1 cellular context compared by ENCODE assay signal in the genomic region with DNA sequence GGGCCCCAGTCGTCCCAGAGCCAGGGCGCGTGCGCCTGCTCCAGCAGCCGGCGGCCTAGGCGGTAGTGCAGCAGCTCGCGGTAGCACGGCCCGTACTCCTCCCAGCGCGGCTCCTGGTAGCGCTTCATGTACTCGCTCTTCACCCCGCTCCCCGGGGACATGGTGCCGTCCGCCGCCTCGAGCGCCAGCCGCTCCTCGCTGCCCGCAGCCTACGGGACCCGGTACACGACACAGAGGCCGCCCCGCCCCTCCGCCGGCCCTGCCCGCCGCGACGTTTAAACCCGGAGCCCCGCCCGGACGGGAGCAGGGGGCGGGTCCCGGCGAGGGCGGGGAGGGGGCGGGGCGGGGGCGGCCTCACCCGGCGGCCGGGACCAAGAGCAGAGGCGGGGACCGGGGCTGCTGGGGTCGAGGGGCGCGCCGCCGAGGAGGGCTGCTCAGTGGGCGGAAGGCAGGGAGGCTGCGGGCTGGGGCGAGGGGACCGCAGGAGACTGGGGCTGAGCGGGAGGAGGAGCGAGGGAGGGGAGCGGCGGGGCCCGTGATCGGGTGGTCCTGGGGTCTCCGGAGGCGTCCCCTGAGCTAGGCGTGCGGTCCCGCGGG.
A peak's percentile ranks its signal among the peaks of the same experiment; 100 is the strongest.
TF ChIP-seq lines count a peak whose summit lies in the region.

No MANE protein-coding gene starts in this region.

TF ChIP-seq in HEK293, 187 proteins besides CTCF, POLR2A, EP300 and RAD21 (continued from another document and continues in another):
- TF ChIP-seq KLF7 (tag by site-specific recombination; IDR thresholded peaks at IDR 0.05; ENCODE audit: borderline replicate concordance): peak; percentile 41; the same call in 1 of the 2 replicates
- TF ChIP-seq, protein P1, sequence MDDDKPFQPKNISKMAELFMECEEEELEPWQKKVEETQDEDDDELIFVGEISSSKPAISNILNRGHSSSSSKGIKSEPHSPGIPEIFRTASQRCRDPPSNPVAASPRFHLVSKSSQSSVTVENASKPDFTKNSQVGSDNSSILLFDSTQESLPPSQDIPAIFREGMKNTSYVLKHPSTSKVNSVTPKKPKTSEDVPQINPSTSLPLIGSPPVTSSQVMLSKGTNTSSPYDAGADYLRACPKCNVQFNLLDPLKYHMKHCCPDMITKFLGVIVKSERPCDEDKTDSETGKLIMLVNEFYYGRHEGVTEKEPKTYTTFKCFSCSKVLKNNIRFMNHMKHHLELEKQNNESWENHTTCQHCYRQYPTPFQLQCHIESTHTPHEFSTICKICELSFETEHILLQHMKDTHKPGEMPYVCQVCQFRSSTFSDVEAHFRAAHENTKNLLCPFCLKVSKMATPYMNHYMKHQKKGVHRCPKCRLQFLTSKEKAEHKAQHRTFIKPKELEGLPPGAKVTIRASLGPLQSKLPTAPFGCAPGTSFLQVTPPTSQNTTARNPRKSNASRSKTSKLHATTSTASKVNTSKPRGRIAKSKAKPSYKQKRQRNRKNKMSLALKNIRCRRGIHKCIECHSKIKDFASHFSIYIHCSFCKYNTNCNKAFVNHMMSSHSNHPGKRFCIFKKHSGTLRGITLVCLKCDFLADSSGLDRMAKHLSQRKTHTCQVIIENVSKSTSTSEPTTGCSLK (tag by site-specific recombination; IDR thresholded peaks at IDR 0.05): no peak
- no peak for TF ChIP-seq ZNF37A (tag by site-specific recombination; IDR thresholded peaks at IDR 0.05)
- no peak; the same call in none of the 2 replicates for TF ChIP-seq ZNF660 (tag by site-specific recombination; IDR thresholded peaks at IDR 0.05)
- no peak for TF ChIP-seq ZNF548 (tag by site-specific recombination; IDR thresholded peaks at IDR 0.05)
- TF ChIP-seq ZNF10 (tag by site-specific recombination; IDR thresholded peaks at IDR 0.05): no peak
- no peak for TF ChIP-seq ZNF202 (tag by site-specific recombination; IDR thresholded peaks at IDR 0.05; ENCODE audit: borderline replicate concordance)
- TF ChIP-seq FEZF1 (tag by site-specific recombination; IDR thresholded peaks at IDR 0.05): no peak
- no peak for TF ChIP-seq ZNF138 (tag by site-specific recombination; IDR thresholded peaks at IDR 0.05; ENCODE audit: borderline replicate concordance)
- no peak for TF ChIP-seq ZNF211 (tag by site-specific recombination; IDR thresholded peaks at IDR 0.05; ENCODE audit: low read depth)
- TF ChIP-seq ZNF629 (tag by site-specific recombination; IDR thresholded peaks at IDR 0.05): peak; percentile 29; the same call in 1 of the 2 replicates
- TF ChIP-seq ZNF133 (tag by site-specific recombination; IDR thresholded peaks at IDR 0.05): no peak; the same call in 1 of the 2 replicates
- no peak for TF ChIP-seq ZNF530 (tag by site-specific recombination; IDR thresholded peaks at IDR 0.05; ENCODE audit: low read depth)
- peak; percentile 89 for TF ChIP-seq ZNF501 (tag by site-specific recombination; IDR thresholded peaks at IDR 0.05)
- TF ChIP-seq ZNF404 (tag by site-specific recombination; IDR thresholded peaks at IDR 0.05): no peak
- TF ChIP-seq ZNF624 (tag by site-specific recombination; IDR thresholded peaks at IDR 0.05): no peak
- TF ChIP-seq SCRT1 (tag by site-specific recombination; IDR thresholded peaks at IDR 0.05; ENCODE audit: borderline replicate concordance): no peak
- TF ChIP-seq ZNF843 (tag by site-specific recombination; IDR thresholded peaks at IDR 0.05): peak; percentile 51; the same call in 1 of the 2 replicates
- peak; percentile 91 for TF ChIP-seq ZEB2 (tag by site-specific recombination; IDR thresholded peaks at IDR 0.05)
- no peak for TF ChIP-seq ZNF664 (tag by site-specific recombination; IDR thresholded peaks at IDR 0.05)
- 0 out of 2 replicates have a peak, but pooled peaks have one; percentile 39 for TF ChIP-seq ZNF596 (tag by site-specific recombination; IDR thresholded peaks at IDR 0.05)
- TF ChIP-seq ZNF398 (tag by site-specific recombination; IDR thresholded peaks at IDR 0.05): no peak; the same call in 1 of the 2 replicates
- no peak for TF ChIP-seq ZNF16 (tag by site-specific recombination; IDR thresholded peaks at IDR 0.05; ENCODE audit: low read depth)
- TF ChIP-seq, protein P2, sequence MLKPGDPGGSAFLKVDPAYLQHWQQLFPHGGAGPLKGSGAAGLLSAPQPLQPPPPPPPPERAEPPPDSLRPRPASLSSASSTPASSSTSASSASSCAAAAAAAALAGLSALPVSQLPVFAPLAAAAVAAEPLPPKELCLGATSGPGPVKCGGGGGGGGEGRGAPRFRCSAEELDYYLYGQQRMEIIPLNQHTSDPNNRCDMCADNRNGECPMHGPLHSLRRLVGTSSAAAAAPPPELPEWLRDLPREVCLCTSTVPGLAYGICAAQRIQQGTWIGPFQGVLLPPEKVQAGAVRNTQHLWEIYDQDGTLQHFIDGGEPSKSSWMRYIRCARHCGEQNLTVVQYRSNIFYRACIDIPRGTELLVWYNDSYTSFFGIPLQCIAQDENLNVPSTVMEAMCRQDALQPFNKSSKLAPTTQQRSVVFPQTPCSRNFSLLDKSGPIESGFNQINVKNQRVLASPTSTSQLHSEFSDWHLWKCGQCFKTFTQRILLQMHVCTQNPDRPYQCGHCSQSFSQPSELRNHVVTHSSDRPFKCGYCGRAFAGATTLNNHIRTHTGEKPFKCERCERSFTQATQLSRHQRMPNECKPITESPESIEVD (tag by site-specific recombination; IDR thresholded peaks at IDR 0.05): no peak
- no peak for TF ChIP-seq ZNF175 (tag by site-specific recombination; IDR thresholded peaks at IDR 0.05)
- TF ChIP-seq SP2 (tag by site-specific recombination; IDR thresholded peaks at IDR 0.05): peak; percentile 71
- TF ChIP-seq ZBTB44 (tag by site-specific recombination; IDR thresholded peaks at IDR 0.05): peak; percentile 10; the same call in 1 of the 2 replicates
- peak; percentile 27; the same call in 1 of the 2 replicates for TF ChIP-seq ZSCAN4 (tag by site-specific recombination; IDR thresholded peaks at IDR 0.05)
- TF ChIP-seq ZNF513 (tag by site-specific recombination; IDR thresholded peaks at IDR 0.05): no peak
- no peak for TF ChIP-seq ZNF266 (tag by site-specific recombination; IDR thresholded peaks at IDR 0.05; ENCODE audit: low read depth)
- TF ChIP-seq ZNF157 (tag by site-specific recombination; IDR thresholded peaks at IDR 0.05): no peak
- TF ChIP-seq, protein P3, sequence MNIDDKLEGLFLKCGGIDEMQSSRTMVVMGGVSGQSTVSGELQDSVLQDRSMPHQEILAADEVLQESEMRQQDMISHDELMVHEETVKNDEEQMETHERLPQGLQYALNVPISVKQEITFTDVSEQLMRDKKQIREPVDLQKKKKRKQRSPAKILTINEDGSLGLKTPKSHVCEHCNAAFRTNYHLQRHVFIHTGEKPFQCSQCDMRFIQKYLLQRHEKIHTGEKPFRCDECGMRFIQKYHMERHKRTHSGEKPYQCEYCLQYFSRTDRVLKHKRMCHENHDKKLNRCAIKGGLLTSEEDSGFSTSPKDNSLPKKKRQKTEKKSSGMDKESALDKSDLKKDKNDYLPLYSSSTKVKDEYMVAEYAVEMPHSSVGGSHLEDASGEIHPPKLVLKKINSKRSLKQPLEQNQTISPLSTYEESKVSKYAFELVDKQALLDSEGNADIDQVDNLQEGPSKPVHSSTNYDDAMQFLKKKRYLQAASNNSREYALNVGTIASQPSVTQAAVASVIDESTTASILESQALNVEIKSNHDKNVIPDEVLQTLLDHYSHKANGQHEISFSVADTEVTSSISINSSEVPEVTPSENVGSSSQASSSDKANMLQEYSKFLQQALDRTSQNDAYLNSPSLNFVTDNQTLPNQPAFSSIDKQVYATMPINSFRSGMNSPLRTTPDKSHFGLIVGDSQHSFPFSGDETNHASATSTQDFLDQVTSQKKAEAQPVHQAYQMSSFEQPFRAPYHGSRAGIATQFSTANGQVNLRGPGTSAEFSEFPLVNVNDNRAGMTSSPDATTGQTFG (tag by site-specific recombination; IDR thresholded peaks at IDR 0.05; ENCODE audit: borderline replicate concordance): no peak
- no peak for TF ChIP-seq ZNF473 (tag by site-specific recombination; IDR thresholded peaks at IDR 0.05)
- peak; percentile 82 for TF ChIP-seq ZBTB6 (tag by site-specific recombination; IDR thresholded peaks at IDR 0.05)
- TF ChIP-seq, protein P4, sequence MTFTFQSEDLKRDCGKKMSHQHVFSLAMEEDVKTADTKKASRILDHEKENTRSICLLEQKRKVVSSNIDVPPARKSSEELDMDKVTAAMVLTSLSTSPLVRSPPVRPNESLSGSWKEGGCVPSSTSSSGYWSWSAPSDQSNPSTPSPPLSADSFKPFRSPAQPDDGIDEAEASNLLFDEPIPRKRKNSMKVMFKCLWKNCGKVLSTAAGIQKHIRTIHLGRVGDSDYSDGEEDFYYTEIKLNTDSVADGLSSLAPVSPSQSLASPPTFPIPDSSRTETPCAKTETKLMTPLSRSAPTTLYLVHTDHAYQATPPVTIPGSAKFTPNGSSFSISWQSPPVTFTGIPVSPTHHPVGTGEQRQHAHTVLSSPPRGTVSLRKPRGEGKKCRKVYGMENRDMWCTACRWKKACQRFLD (tag by site-specific recombination; IDR thresholded peaks at IDR 0.05): peak; percentile 75; the same call in 1 of the 2 replicates
- peak; percentile 1; the same call in 1 of the 2 replicates for TF ChIP-seq ZNF335 (tag by site-specific recombination; conservative IDR thresholded peaks at IDR 0.05)
- no peak for TF ChIP-seq ZNF571 (tag by site-specific recombination; IDR thresholded peaks at IDR 0.05)
- TF ChIP-seq, protein P5, sequence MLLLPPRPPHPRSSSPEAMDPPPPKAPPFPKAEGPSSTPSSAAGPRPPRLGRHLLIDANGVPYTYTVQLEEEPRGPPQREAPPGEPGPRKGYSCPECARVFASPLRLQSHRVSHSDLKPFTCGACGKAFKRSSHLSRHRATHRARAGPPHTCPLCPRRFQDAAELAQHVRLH (tag by site-specific recombination; IDR thresholded peaks at IDR 0.05): peak; percentile 11; the same call in 1 of the 2 replicates
- TF ChIP-seq, protein P6, sequence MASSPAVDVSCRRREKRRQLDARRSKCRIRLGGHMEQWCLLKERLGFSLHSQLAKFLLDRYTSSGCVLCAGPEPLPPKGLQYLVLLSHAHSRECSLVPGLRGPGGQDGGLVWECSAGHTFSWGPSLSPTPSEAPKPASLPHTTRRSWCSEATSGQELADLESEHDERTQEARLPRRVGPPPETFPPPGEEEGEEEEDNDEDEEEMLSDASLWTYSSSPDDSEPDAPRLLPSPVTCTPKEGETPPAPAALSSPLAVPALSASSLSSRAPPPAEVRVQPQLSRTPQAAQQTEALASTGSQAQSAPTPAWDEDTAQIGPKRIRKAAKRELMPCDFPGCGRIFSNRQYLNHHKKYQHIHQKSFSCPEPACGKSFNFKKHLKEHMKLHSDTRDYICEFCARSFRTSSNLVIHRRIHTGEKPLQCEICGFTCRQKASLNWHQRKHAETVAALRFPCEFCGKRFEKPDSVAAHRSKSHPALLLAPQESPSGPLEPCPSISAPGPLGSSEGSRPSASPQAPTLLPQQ (tag by site-specific recombination; IDR thresholded peaks at IDR 0.05): peak; percentile 21; the same call in 1 of the 2 replicates
- TF ChIP-seq ZIC2 (tag by site-specific recombination; IDR thresholded peaks at IDR 0.05): no peak; the same call in 1 of the 2 replicates
- TF ChIP-seq ZFP69B (tag by site-specific recombination; IDR thresholded peaks at IDR 0.05): peak; percentile 22
- TF ChIP-seq BCL11A (tag by site-specific recombination; IDR thresholded peaks at IDR 0.05; ENCODE audit: low read depth): no peak
- TF ChIP-seq ZNF391 (tag by site-specific recombination; IDR thresholded peaks at IDR 0.05; ENCODE audit: borderline replicate concordance, low read depth): no peak
